1 cellular context compared by ENCODE assay signal in genomic region chr14:77102154-77102553, GRCh38.
TF ChIP-seq lines count a peak whose summit lies in the region.

No MANE protein-coding gene starts in this region.

TF ChIP-seq in endothelial cell of umbilical vein, 7 proteins besides CTCF, POLR2A, EP300 and RAD21:
- TF ChIP-seq GATA2 (IDR thresholded peaks at IDR 0.05; ENCODE audit: insufficient read depth, insufficient read length, low read depth, low read length) (no peak), MAX (IDR thresholded peaks at IDR 0.05; ENCODE audit: insufficient read depth, insufficient read length) (no peak), JUN (IDR thresholded peaks at IDR 0.05; ENCODE audit: borderline replicate concordance, insufficient read depth, insufficient read length, low read depth) (no peak), EZH2 (IDR thresholded peaks at IDR 0.05; ENCODE audit: borderline replicate concordance, low read depth, low read length, severe bottlenecking) (no peak), FOS (IDR thresholded peaks at IDR 0.05; ENCODE audit: borderline replicate concordance, insufficient read depth, low read length) (no peak), POLR2AphosphoS5 (IDR thresholded peaks at IDR 0.05; ENCODE audit: insufficient read depth, low read depth, low read length) (no peak), MYC (IDR thresholded peaks at IDR 0.05; ENCODE audit: low read depth, low read length) (no peak)
TF ChIP-seq in endothelial cell of umbilical vein: peak in this region for 0.
